In genomic region chr6:116971959-116972358, GRCh38 we compare ENCODE assay signal across 8 cellular contexts.
DNase-seq lines count a peak whose midpoint lies in the region; ATAC-seq and TF ChIP-seq lines count a peak whose summit lies in the region.

No MANE protein-coding gene starts in this region.

- no peaks in the 10 kb centered on the region for H3K9me3 ChIP-seq in spleen

- H3K27ac Mint-ChIP-seq in activated naive CD4-positive, alpha-beta T cell treated with anti-CD3 and anti-CD28 coated beads, Interleukin-2, amount 10 ng/mL, durations not matched to agents 7 days and 5 days: no peak overlapping the region

- H3K36me3 ChIP-seq in KMS-11 (ENCODE audit: insufficient read depth) (no peaks in the 10 kb centered on the region), spleen (no peaks in the 10 kb centered on the region)

- H2AFZ ChIP-seq in KMS-11 (ENCODE audit: low read depth): no peak overlapping the region

- intact Hi-C loops in spleen (cut with DNase I; ENCODE audit: low total_unique reads): no loop called here

- no peaks in the 10 kb centered on the region for H4K20me1 ChIP-seq in KMS-11 (ENCODE audit: insufficient read depth)

- H3K79me2 ChIP-seq in KMS-11 (ENCODE audit: insufficient read depth, low read depth): no peaks in the 10 kb centered on the region

- no peaks in the 10 kb centered on the region for H3K36me3 Mint-ChIP-seq in activated naive CD4-positive, alpha-beta T cell treated with anti-CD3 and anti-CD28 coated beads, Interleukin-2, amount 10 ng/mL, durations not matched to agents 7 days and 5 days

- DNase-seq in activated naive CD4-positive, alpha-beta T cell treated with anti-CD3 and anti-CD28 coated beads, Interleukin-2, amount 10 ng/mL, durations not matched to agents 7 days and 5 days: peak; percentile 39
- no peak for DNase-seq in activated naive CD4-positive, alpha-beta T cell (lab: John Stamatoyannopoulos, UW)
- DNase-seq in RWPE1 (ENCODE audit: low spot score) (peak; percentile 13), fibroblast of pulmonary artery (ENCODE audit: low read depth) (peak; percentile 56), spleen (no peak), GM19238 (ENCODE audit: insufficient read length, low spot score) (no peak)

- H3K27me3 Mint-ChIP-seq in activated naive CD4-positive, alpha-beta T cell treated with anti-CD3 and anti-CD28 coated beads, Interleukin-2, amount 10 ng/mL, durations not matched to agents 7 days and 5 days: no peaks in the 10 kb centered on the region

- H3K4me3 Mint-ChIP-seq in activated naive CD4-positive, alpha-beta T cell treated with anti-CD3 and anti-CD28 coated beads, Interleukin-2, amount 10 ng/mL, durations not matched to agents 7 days and 5 days: no peak overlapping the region

- H3K27me3 ChIP-seq in KMS-11 (ENCODE audit: insufficient read depth, low read depth): no peaks in the 10 kb centered on the region
- peaks cover 0 to 12% (median 0%) of the 10 kb centered on the region in 7 donors for H3K27me3 ChIP-seq in spleen (replicated peaks in 1 of 7)

- no peak overlapping the region for H3K9ac ChIP-seq in KMS-11

- peak; percentile 75 for ATAC-seq in GM21619 (IDR thresholded peaks at IDR 0.05; ENCODE audit: unreplicated experiment)

- POLR2A ChIA-PET in RWPE1 (lab: Yijun Ruan, JAX; ENCODE audit: low non-redundant PET): no interaction called here

- H3K4me3 ChIP-seq in KMS-11 (IDR thresholded peaks at IDR 0.05; ENCODE audit: insufficient read depth, low read depth, low read length) (no peak overlapping the region), fibroblast of pulmonary artery (replicated peaks; ENCODE audit: low read depth, low read length) (no peak overlapping the region), spleen (no peak overlapping the region)

- WGBS in spleen, 5 donors: 0 to 2% (median 0%) methylated on average over 1 of the region's 1 CpG

- H3K9me3 Mint-ChIP-seq in activated naive CD4-positive, alpha-beta T cell treated with anti-CD3 and anti-CD28 coated beads, Interleukin-2, amount 10 ng/mL, durations not matched to agents 7 days and 5 days: no peaks in the 10 kb centered on the region

- CTCF ChIA-PET in activated naive CD4-positive, alpha-beta T cell treated with anti-CD3 and anti-CD28 coated beads, Interleukin-2, amount 10 ng/mL, durations not matched to agents 7 days and 5 days (lab: Charles Lee): no interaction called here
- CTCF ChIA-PET in RWPE1 (lab: Yijun Ruan, JAX): interaction anchor here (0.7 to 0.8 kb wide), 3 partner anchors 104 to 996 kb away, joined by 3 read pairs; no protein-coding TSS in a partner anchor

- H3K27ac ChIP-seq in KMS-11 (no peak overlapping the region), RWPE1 (no peak overlapping the region), spleen (no peak overlapping the region)

- no peak overlapping the region for H3K4me2 ChIP-seq in KMS-11

- TF ChIP-seq POLR2A in spleen (IDR thresholded peaks at IDR 0.05): no peak

- H3K4me1 Mint-ChIP-seq in activated naive CD4-positive, alpha-beta T cell treated with anti-CD3 and anti-CD28 coated beads, Interleukin-2, amount 10 ng/mL, durations not matched to agents 7 days and 5 days: no peaks in the 10 kb centered on the region

- TF ChIP-seq CTCF in KMS-11 (conservative IDR thresholded peaks at IDR 0.05; ENCODE audit: low read depth, low read length) (peak; percentile 56), RWPE1 (conservative IDR thresholded peaks at IDR 0.05; ENCODE audit: low read depth) (peak; percentile 64), fibroblast of pulmonary artery (IDR thresholded peaks at IDR 0.05; ENCODE audit: low read length, missing control alignments) (peak; percentile 69), spleen (IDR thresholded peaks at IDR 0.05 in 8 of 11, conservative IDR thresholded peaks at IDR 0.05 in 3 of 11) (peak in 7 of 11 experiments; percentile 9 to 56 (median 38))

- H3K4me1 ChIP-seq in KMS-11 (ENCODE audit: low read depth, poor library complexity, severe bottlenecking): no peaks in the 10 kb centered on the region
- no peaks in the 10 kb centered on the region for H3K4me1 ChIP-seq in spleen

Comparison
In these comparisons a context has a peak if more than half of its experiments do, and no peak if none do; other contexts are left out.
1. DNase-seq: peak in activated naive CD4-positive, alpha-beta T cell treated with anti-CD3 and anti-CD28 coated beads, Interleukin-2, amount 10 ng/mL, durations not matched to agents 7 days and 5 days (single experiment), RWPE1 (single experiment) and fibroblast of pulmonary artery (single experiment); none in activated naive CD4-positive, alpha-beta T cell (0 of 4), spleen (single experiment) and GM19238 (single experiment).
2. Peak in every context shown above with its lines, with median percentiles within 50 percentile points of each other: CTCF ChIP-seq.